Comparison of ENCODE assay signal across 17 cellular contexts in genomic region chr6:122214605-122215318, GRCh38.
A peak's percentile ranks its signal among the peaks of the same experiment; 100 is the strongest.
DNase-seq lines count a peak whose midpoint lies in the region; FAIRE-seq and TF ChIP-seq lines count a peak whose summit lies in the region.
"Had no signal": no experiment of that assay in that cellular context is flagged by ENCODE, and none has a peak within 500 bp of the region (broad histone marks: within the 10 kb centered on the region; RNA-seq: fewer than 3 reads in every experiment).

No MANE protein-coding gene starts in this region.

- H3K4me1 Mint-ChIP-seq in Calu3 (ENCODE audit: low read depth, unreplicated experiment): no peaks in the 10 kb centered on the region
- H3K4me1 Mint-ChIP-seq: CD4-positive, CD25-positive, alpha-beta regulatory T cell had no signal

- CTCF ChIA-PET in Calu3 (lab: Charles Lee): no interaction called here

- no peak overlapping the region for H3K18ac ChIP-seq in neuronal stem cell (ENCODE audit: low read length)

- no peak overlapping the region for H3K4ac ChIP-seq in neuronal stem cell (ENCODE audit: low read length)

- no peak overlapping the region for H2BK5ac ChIP-seq in neuronal stem cell (ENCODE audit: low read length)

- H3K23ac ChIP-seq in neuronal stem cell (ENCODE audit: low read depth, low read length, poor library complexity): no peak overlapping the region

- H3K9me3 Mint-ChIP-seq in Calu3 (ENCODE audit: low read depth, unreplicated experiment): no peaks in the 10 kb centered on the region
- H3K9me3 Mint-ChIP-seq: CD4-positive, CD25-positive, alpha-beta regulatory T cell had no signal

- H3K27me3 Mint-ChIP-seq in Calu3 (ENCODE audit: unreplicated experiment): no peaks in the 10 kb centered on the region
- H3K27me3 Mint-ChIP-seq: CD4-positive, CD25-positive, alpha-beta regulatory T cell had no signal

- H3K9me3 ChIP-seq in neuronal stem cell (replicated peaks in 1 of 2; ENCODE audit: control insufficient read depth in 2 of 2, insufficient read depth in 1 of 2, low read depth in 1 of 2, low read length in 2 of 2) (no peaks in the 10 kb centered on the region), skeletal muscle tissue (ENCODE audit: control insufficient read depth in 3 of 3, low read length in 3 of 3) (no peaks in the 10 kb centered on the region), esophagus squamous epithelium (no peaks in the 10 kb centered on the region)
- H3K9me3 ChIP-seq: BLaER1 treated with 17β-estradiol and CSF1 and Interleukin-3, amounts not matched to agents 10 nM and 100 nM; HAP-1 had no signal

- no peaks in the 10 kb centered on the region for H3K79me1 ChIP-seq in neuronal stem cell (ENCODE audit: low read depth, low read length)

- TF ChIP-seq CTCF in bronchial epithelial cell (IDR thresholded peaks at IDR 0.05; ENCODE audit: insufficient read depth, low read length, severe bottlenecking) (no peak), Calu3 (IDR thresholded peaks at IDR 0.05; ENCODE audit: unreplicated experiment) (no peak), esophagus squamous epithelium (IDR thresholded peaks at IDR 0.05) (no peak)

- no peak overlapping the region for H3K4me2 ChIP-seq in neuronal stem cell (ENCODE audit: insufficient read depth, low read length, poor library complexity, severe bottlenecking)
- H3K4me2 ChIP-seq: BLaER1 treated with 17β-estradiol and CSF1 and Interleukin-3, amounts not matched to agents 10 nM and 100 nM had no signal

- no peak overlapping the region for H3K27ac Mint-ChIP-seq in Calu3 (ENCODE audit: unreplicated experiment)

- no peak for TF ChIP-seq POLR2A in esophagus squamous epithelium (IDR thresholded peaks at IDR 0.05)

- no peak overlapping the region for H3K9ac ChIP-seq in neuronal stem cell (ENCODE audit: low read depth, low read length, poor library complexity)
- H3K9ac ChIP-seq in skeletal muscle tissue (ENCODE audit: low read depth in 1 of 3, low read length in 3 of 3): peak overlapping the region in 2 of 3 donors; percentile 43 to 69
- H3K9ac ChIP-seq: BLaER1 treated with 17β-estradiol and CSF1 and Interleukin-3, amounts not matched to agents 10 nM and 100 nM had no signal

- H2AFZ ChIP-seq in neuronal stem cell (ENCODE audit: low read length): peak overlapping the region; percentile 35

- no CpG with 5 or more reads among the region's 3 CpGs for WGBS in neuronal stem cell (ENCODE audit: extremely low coverage in 2 of 2, insufficient read length in 2 of 2, insufficient replicate concordance in 1 of 2), 2 donors
- 44 to 58% methylated on average over 3 of the region's 3 CpGs for WGBS in esophagus squamous epithelium, 2 donors

- intact Hi-C loops in Calu3 (cut with micrococcal nuclease; ENCODE audit: unreplicated experiment) (no loop called here), esophagus squamous epithelium (cut with DNase I) (no loop called here)

- no peaks in the 10 kb centered on the region for H3K36me3 ChIP-seq in bronchial epithelial cell (ENCODE audit: control insufficient read depth, insufficient read depth, low read length)
- H3K36me3 ChIP-seq in neuronal stem cell (replicated peaks in 1 of 2; ENCODE audit: control insufficient read depth in 2 of 2, insufficient read depth in 2 of 2, low read length in 2 of 2): no peaks in the 10 kb centered on the region
- H3K36me3 ChIP-seq in skeletal muscle tissue (ENCODE audit: control insufficient read depth in 3 of 3, insufficient read depth in 3 of 3, low read length in 3 of 3): no peaks in the 10 kb centered on the region
- H3K36me3 ChIP-seq in esophagus squamous epithelium: no peaks in the 10 kb centered on the region
- H3K36me3 ChIP-seq: BLaER1 treated with 17β-estradiol and CSF1 and Interleukin-3, amounts not matched to agents 10 nM and 100 nM; HAP-1 had no signal

- H3K27ac ChIP-seq in neuronal stem cell (replicated peaks; ENCODE audit: low read length) (no peak overlapping the region), skeletal muscle tissue (ENCODE audit: low read depth, low read length) (peak overlapping the region; percentile 97), esophagus squamous epithelium (no peak overlapping the region)
- H3K27ac ChIP-seq: BLaER1 treated with 17β-estradiol and CSF1 and Interleukin-3, amounts not matched to agents 10 nM and 100 nM had no signal

- no peak overlapping the region for H4K91ac ChIP-seq in neuronal stem cell (ENCODE audit: low read depth, low read length, poor library complexity)

- no peak overlapping the region for H3K4me3 Mint-ChIP-seq in Calu3 (ENCODE audit: low read depth, unreplicated experiment)
- H3K4me3 Mint-ChIP-seq: CD4-positive, CD25-positive, alpha-beta regulatory T cell had no signal

- H3K36me3 Mint-ChIP-seq in Calu3 (ENCODE audit: insufficient read depth, unreplicated experiment): no peaks in the 10 kb centered on the region
- H3K36me3 Mint-ChIP-seq: CD4-positive, CD25-positive, alpha-beta regulatory T cell had no signal

- H2BK120ac ChIP-seq in neuronal stem cell (ENCODE audit: low read depth, low read length): no peak overlapping the region

- H3K4me3 ChIP-seq in bronchial epithelial cell (ENCODE audit: low read depth, low read length) (no peak overlapping the region), neuronal stem cell (ENCODE audit: low read length in 2 of 2) (no peak overlapping the region), skeletal muscle tissue (ENCODE audit: low read length in 3 of 3) (peak overlapping the region in 1 of 3 donors; percentile 27), esophagus squamous epithelium (no peak overlapping the region)
- H3K4me3 ChIP-seq: BLaER1 treated with 17β-estradiol and CSF1 and Interleukin-3, amounts not matched to agents 10 nM and 100 nM; GM12878; HAP-1 had no signal

- no peak overlapping the region for H2BK15ac ChIP-seq in neuronal stem cell (ENCODE audit: low read length)

- no peak overlapping the region for H2BK12ac ChIP-seq in neuronal stem cell (ENCODE audit: low read length)

- H3K14ac ChIP-seq in neuronal stem cell (ENCODE audit: low read length): no peak overlapping the region

- H3K27me3 ChIP-seq in bronchial epithelial cell (ENCODE audit: control insufficient read depth, insufficient read depth, low read length): no peaks in the 10 kb centered on the region
- no peaks in the 10 kb centered on the region for H3K27me3 ChIP-seq in neuronal stem cell (ENCODE audit: control insufficient read depth in 3 of 3, insufficient read depth in 3 of 3, low read depth in 1 of 3, low read length in 3 of 3)
- no peaks in the 10 kb centered on the region for H3K27me3 ChIP-seq in skeletal muscle tissue (ENCODE audit: control insufficient read depth in 3 of 3, insufficient read depth in 3 of 3, low read length in 3 of 3)
- no peaks in the 10 kb centered on the region for H3K27me3 ChIP-seq in esophagus squamous epithelium
- H3K27me3 ChIP-seq: BLaER1 treated with 17β-estradiol and CSF1 and Interleukin-3, amounts not matched to agents 10 nM and 100 nM had no signal

- peak; percentile 23 for DNase-seq in bronchial epithelial cell (ENCODE audit: low read depth)
- peak; percentile 18 for DNase-seq in fibroblast of peridontal ligament (ENCODE audit: extremely low read depth)
- no peak for DNase-seq in neuronal stem cell (ENCODE audit: low spot score)
- no peak for DNase-seq in NCI-H510A (lab: John Stamatoyannopoulos, UW)
- no peak for DNase-seq in NCI-H1105 (lab: John Stamatoyannopoulos, UW)
- DNase-seq in Calu3: no peak
- no peak for DNase-seq in esophagus squamous epithelium (lab: John Stamatoyannopoulos, UW)
- DNase-seq: ACHN; CD4-positive, CD25-positive, alpha-beta regulatory T cell; DMS 273 treated with DMSO at 0.1 percent for 48 hours; DMS79 had no signal

- H2AK5ac ChIP-seq in neuronal stem cell (ENCODE audit: low read depth, low read length): no peak overlapping the region

- no peak overlapping the region for H4K8ac ChIP-seq in neuronal stem cell (ENCODE audit: low read depth, low read length)

- no TSS peak for BruUV-seq in Calu3 (replicated peaks; lab: Mats Ljungman, UMichigan)

- FAIRE-seq in bronchial epithelial cell (lab: Jason Lieb, UNC): no peak
- FAIRE-seq: GM12878, GM19239, H1 had no signal

- no peaks in the 10 kb centered on the region for H3K4me1 ChIP-seq in neuronal stem cell (ENCODE audit: control insufficient read depth in 2 of 2, insufficient read depth in 1 of 2, low read depth in 1 of 2, low read length in 2 of 2)
- H3K4me1 ChIP-seq in skeletal muscle tissue (ENCODE audit: control insufficient read depth in 3 of 3, insufficient read depth in 3 of 3, low read length in 3 of 3): peaks cover 6 to 11% (median 8%) of the 10 kb centered on the region in 3 donors
- H3K4me1 ChIP-seq in esophagus squamous epithelium: no peaks in the 10 kb centered on the region
- H3K4me1 ChIP-seq: BLaER1 treated with 17β-estradiol and CSF1 and Interleukin-3, amounts not matched to agents 10 nM and 100 nM; HAP-1 had no signal

Comparison
In these comparisons a context has a peak if more than half of its experiments do, and no peak if none do; other contexts are left out.
1. DNase-seq: peak in bronchial epithelial cell (single experiment) and fibroblast of peridontal ligament (single experiment); none in neuronal stem cell (single experiment), NCI-H510A (single experiment), NCI-H1105 (single experiment), Calu3 (single experiment) and esophagus squamous epithelium (single experiment).